In the genomic region with DNA sequence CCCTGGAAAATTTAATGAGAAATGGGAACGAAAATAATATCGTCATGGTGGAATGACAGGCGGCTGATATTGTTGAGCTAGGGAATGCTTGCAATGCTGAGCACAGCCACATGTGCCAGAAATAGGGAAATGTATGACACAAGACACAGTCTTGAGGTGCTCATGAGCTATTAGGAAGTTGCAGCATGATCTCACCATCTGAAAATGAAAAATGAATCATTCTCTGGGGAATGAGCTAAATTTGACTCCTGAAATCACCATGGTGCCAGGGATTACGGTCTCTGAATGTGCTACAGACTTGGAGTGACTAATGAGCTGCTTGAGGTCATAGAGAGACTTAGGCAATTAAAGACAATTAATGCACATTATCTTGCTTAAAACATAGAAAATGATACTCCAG, we compare ENCODE assay signal across 1 cellular context.
A peak's percentile ranks its signal among the peaks of the same experiment; 100 is the strongest.
TF ChIP-seq lines count a peak whose summit lies in the region.

No MANE protein-coding gene starts in this region.

TF ChIP-seq in SK-N-SH, 30 proteins besides CTCF, POLR2A, EP300 and RAD21 (continued from another document):
- TF ChIP-seq, protein P1, sequence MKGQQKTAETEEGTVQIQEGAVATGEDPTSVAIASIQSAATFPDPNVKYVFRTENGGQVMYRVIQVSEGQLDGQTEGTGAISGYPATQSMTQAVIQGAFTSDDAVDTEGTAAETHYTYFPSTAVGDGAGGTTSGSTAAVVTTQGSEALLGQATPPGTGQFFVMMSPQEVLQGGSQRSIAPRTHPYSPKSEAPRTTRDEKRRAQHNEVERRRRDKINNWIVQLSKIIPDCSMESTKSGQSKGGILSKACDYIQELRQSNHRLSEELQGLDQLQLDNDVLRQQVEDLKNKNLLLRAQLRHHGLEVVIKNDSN (IDR thresholded peaks at IDR 0.05; ENCODE audit: borderline replicate concordance, low read depth) = no peak
- TF ChIP-seq, protein P2, sequence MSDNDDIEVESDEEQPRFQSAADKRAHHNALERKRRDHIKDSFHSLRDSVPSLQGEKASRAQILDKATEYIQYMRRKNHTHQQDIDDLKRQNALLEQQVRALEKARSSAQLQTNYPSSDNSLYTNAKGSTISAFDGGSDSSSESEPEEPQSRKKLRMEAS (IDR thresholded peaks at IDR 0.05; ENCODE audit: low read depth) = peak; percentile 43; the same call in 1 of the 2 replicates
- TF ChIP-seq FOSL2 (IDR thresholded peaks at IDR 0.05; ENCODE audit: borderline replicate concordance, low read depth) (peak; percentile 91), RCOR1 (IDR thresholded peaks at IDR 0.05; ENCODE audit: low read length) (no peak), JUND (IDR thresholded peaks at IDR 0.05) (peak; percentile 75), TEAD4 (IDR thresholded peaks at IDR 0.05; ENCODE audit: borderline replicate concordance, insufficient read depth) (peak; percentile 68; the same call in 1 of the 2 replicates), CHD2 (IDR thresholded peaks at IDR 0.05; ENCODE audit: low read length, partially characterized antibody) (no peak), NFIC (IDR thresholded peaks at IDR 0.05; ENCODE audit: borderline replicate concordance) (peak; percentile 40; the same call in 1 of the 2 replicates), TAF1 (IDR thresholded peaks at IDR 0.05; ENCODE audit: borderline replicate concordance, low read depth, low read length) (no peak), NRF1 (IDR thresholded peaks at IDR 0.05; ENCODE audit: low read depth, low read length) (no peak), MXI1 (IDR thresholded peaks at IDR 0.05; ENCODE audit: low read depth, low read length) (no peak), REST (IDR thresholded peaks at IDR 0.05; ENCODE audit: low read depth, low read length) (no peak)
- TF ChIP-seq, protein P3, sequence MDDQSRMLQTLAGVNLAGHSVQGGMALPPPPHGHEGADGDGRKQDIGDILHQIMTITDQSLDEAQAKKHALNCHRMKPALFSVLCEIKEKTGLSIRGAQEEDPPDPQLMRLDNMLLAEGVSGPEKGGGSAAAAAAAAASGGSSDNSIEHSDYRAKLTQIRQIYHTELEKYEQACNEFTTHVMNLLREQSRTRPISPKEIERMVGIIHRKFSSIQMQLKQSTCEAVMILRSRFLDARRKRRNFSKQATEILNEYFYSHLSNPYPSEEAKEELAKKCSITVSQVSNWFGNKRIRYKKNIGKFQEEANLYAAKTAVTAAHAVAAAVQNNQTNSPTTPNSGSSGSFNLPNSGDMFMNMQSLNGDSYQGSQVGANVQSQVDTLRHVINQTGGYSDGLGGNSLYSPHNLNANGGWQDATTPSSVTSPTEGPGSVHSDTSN (IDR thresholded peaks at IDR 0.05) = peak; percentile 67; the same call in 1 of the 2 replicates
